Comparison of ENCODE assay signal across 1 cellular context in the genomic region with DNA sequence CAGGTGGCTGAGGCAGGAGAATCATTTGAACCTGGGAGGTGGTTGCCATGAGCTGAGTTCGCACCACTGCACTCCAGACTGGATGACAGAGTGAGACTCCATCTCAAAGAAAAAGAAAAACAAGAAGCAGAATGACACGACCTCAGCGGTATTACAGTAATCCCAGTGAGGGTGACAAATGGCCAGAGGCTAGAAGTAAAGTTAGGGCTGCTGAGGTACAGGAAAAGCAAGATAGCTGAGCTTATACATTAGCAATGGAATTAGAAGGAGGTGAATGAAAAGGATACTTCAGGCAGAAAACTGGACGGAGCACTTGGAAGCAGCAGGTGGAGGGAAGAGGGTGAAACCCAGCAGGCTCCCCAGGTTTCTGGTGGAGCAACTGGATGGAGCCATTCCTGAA.
TF ChIP-seq lines count a peak whose summit lies in the region.

No MANE protein-coding gene starts in this region.

TF ChIP-seq in WTC11, 78 proteins besides CTCF, POLR2A, EP300 and RAD21 (continued from another document):
- TF ChIP-seq ZBTB21 (CRISPR knock-in tag; IDR thresholded peaks at IDR 0.05; ENCODE audit: borderline replicate concordance): no peak
- no peak for TF ChIP-seq CREB1 (CRISPR knock-in tag; IDR thresholded peaks at IDR 0.05)
- TF ChIP-seq GRHL2 (CRISPR knock-in tag; IDR thresholded peaks at IDR 0.05; ENCODE audit: insufficient replicate concordance, severe bottlenecking): no peak
- TF ChIP-seq CDX4 (CRISPR knock-in tag; IDR thresholded peaks at IDR 0.05; ENCODE audit: borderline replicate concordance): no peak
